In genomic region chr1:212587304-212588136, GRCh38 we compare ENCODE assay signal across 24 cellular contexts. TPM values are rescaled to one million over a fixed set of nuclear protein-coding genes. Genes with fewer than 3 reads are reported as not detected.
DNase-seq lines count a peak whose midpoint lies in the region; FAIRE-seq and TF ChIP-seq lines count a peak whose summit lies in the region.
"Had no signal": no experiment of that assay in that cellular context is flagged by ENCODE, and none has a peak within 500 bp of the region (broad histone marks: within the 10 kb centered on the region; RNA-seq: fewer than 3 reads in every experiment).

No MANE protein-coding gene starts in this region.

- H3K9ac ChIP-seq in OCI-LY3 (ENCODE audit: low read length): peak overlapping the region; percentile 85
- no peak overlapping the region for H3K9ac ChIP-seq in mesenchymal stem cell (ENCODE audit: low read length)
- H3K9ac ChIP-seq: BLaER1 treated with 17β-estradiol and CSF1 and Interleukin-3, amounts not matched to agents 10 nM and 100 nM had no signal

- no peak overlapping the region for H3K4ac ChIP-seq in mesenchymal stem cell (ENCODE audit: low read depth in 1 of 2, low read length in 2 of 2)

- H3K27me3 ChIP-seq in OCI-LY3 (ENCODE audit: low read depth, low read length): no peaks in the 10 kb centered on the region
- H3K27me3 ChIP-seq in mesenchymal stem cell (ENCODE audit: control insufficient read depth in 1 of 2, insufficient read depth in 1 of 2, low read length in 2 of 2): peaks cover 0 to 44% of the 10 kb centered on the region in 2 experiments
- H3K27me3 ChIP-seq: BLaER1 treated with 17β-estradiol and CSF1 and Interleukin-3, amounts not matched to agents 10 nM and 100 nM had no signal

- H3K4me2 ChIP-seq in OCI-LY3 (ENCODE audit: low read length): peak overlapping the region; percentile 81
- no peak overlapping the region for H3K4me2 ChIP-seq in mesenchymal stem cell (ENCODE audit: low read length, poor library complexity, severe bottlenecking)

- H3K36me3 ChIP-seq in OCI-LY3 (replicated peaks; ENCODE audit: low read depth, low read length) (no peaks in the 10 kb centered on the region), mesenchymal stem cell (ENCODE audit: control insufficient read depth in 1 of 2, insufficient read depth in 2 of 2, low read depth in 1 of 2, low read length in 2 of 2) (no peaks in the 10 kb centered on the region)
- H3K36me3 ChIP-seq: ascending aorta; BLaER1 treated with 17β-estradiol and CSF1 and Interleukin-3, amounts not matched to agents 10 nM and 100 nM; tibial nerve had no signal

- H3K18ac ChIP-seq in mesenchymal stem cell (ENCODE audit: low read depth in 1 of 2, low read length in 2 of 2): no peak overlapping the region

- no peak overlapping the region for H4K91ac ChIP-seq in mesenchymal stem cell (ENCODE audit: low read length)

- H4K8ac ChIP-seq in mesenchymal stem cell (ENCODE audit: low read length): no peak overlapping the region

- H3K9me3 ChIP-seq in OCI-LY3 (ENCODE audit: insufficient read depth, low read length): no peaks in the 10 kb centered on the region
- no peaks in the 10 kb centered on the region for H3K9me3 ChIP-seq in mesenchymal stem cell (ENCODE audit: control insufficient read depth, low read length)
- H3K9me3 ChIP-seq: ascending aorta; BLaER1 treated with 17β-estradiol and CSF1 and Interleukin-3, amounts not matched to agents 10 nM and 100 nM; tibial nerve had no signal

- H2BK12ac ChIP-seq in mesenchymal stem cell (ENCODE audit: low read length in 2 of 2): no peak overlapping the region

- H3K79me2 ChIP-seq in OCI-LY3 (ENCODE audit: low read length): no peaks in the 10 kb centered on the region

- no peak for FAIRE-seq in frontal cortex (lab: Jason Lieb, UNC)
- FAIRE-seq: A204.1, TTC549 had no signal

- DNase-seq in CD1c-positive myeloid dendritic cell (ENCODE audit: extremely low spot score) (peak; percentile 84), cardiac fibroblast (ENCODE audit: low read depth in 2 of 2) (peak; percentile 68 to 73), non-pigmented ciliary epithelial cell (ENCODE audit: low read depth) (peak; percentile 90), dermis blood vessel endothelial cell (no peak), AG08396 (ENCODE audit: low spot score) (no peak), mesenchymal stem cell (no peak), frontal cortex (ENCODE audit: low spot score in 2 of 2) (no peak)
- DNase-seq: activated CD4-positive, alpha-beta T cell treated with anti-CD3 and anti-CD28 coated beads for 36 hours; activated CD8-positive, alpha-beta memory T cell treated with anti-CD3 and anti-CD28 coated beads for 24 hours; activated T-cell treated with anti-CD3 and anti-CD28 coated beads, Interleukin-2, amount 50 U/mL, for 72 hours; cerebellar nuclear complex; effector CD8-positive, alpha-beta T cell; kidney glomerular epithelial cell; NCI-H1694 treated with DMSO at 0.1 percent for 48 hours; NCI-H748 treated with DMSO at 0.1 percent for 48 hours; SHP77 treated with DMSO at 0.1 percent for 48 hours; stimulated activated CD4-positive, alpha-beta T cell treated with anti-CD3 and anti-CD28 coated beads, Interleukin-4, amount 100 ng/mL, for 4 hours; T-helper 1 cell had no signal

- H4K20me1 ChIP-seq in OCI-LY3 (ENCODE audit: insufficient read depth, low read length): no peaks in the 10 kb centered on the region
- H4K20me1 ChIP-seq: BLaER1 treated with 17β-estradiol and CSF1 and Interleukin-3, amounts not matched to agents 10 nM and 100 nM had no signal

- TF ChIP-seq CTCF in OCI-LY3 (IDR thresholded peaks at IDR 0.05; ENCODE audit: low read depth, low read length) (no peak), cardiac fibroblast (IDR thresholded peaks at IDR 0.05; ENCODE audit: low read depth, low read length) (no peak)

- peaks cover 87% of the 10 kb centered on the region for H3K4me1 ChIP-seq in OCI-LY3 (ENCODE audit: low read length)
- no peaks in the 10 kb centered on the region for H3K4me1 ChIP-seq in mesenchymal stem cell (ENCODE audit: control insufficient read depth, insufficient read depth, low read depth, low read length)
- H3K4me1 ChIP-seq: ascending aorta had no signal

- H3K23ac ChIP-seq in mesenchymal stem cell (ENCODE audit: low read length in 2 of 2): no peak overlapping the region

- H2AK5ac ChIP-seq in mesenchymal stem cell (ENCODE audit: low read length, severe bottlenecking): no peak overlapping the region

- no peak overlapping the region for H3K14ac ChIP-seq in mesenchymal stem cell (ENCODE audit: low read length in 2 of 2)

- no peak overlapping the region for H2BK15ac ChIP-seq in mesenchymal stem cell (ENCODE audit: low read depth, poor library complexity, severe bottlenecking)

- no peak overlapping the region for H2BK5ac ChIP-seq in mesenchymal stem cell (ENCODE audit: low read depth, low read length, poor library complexity, severe bottlenecking)

- WGBS in mesenchymal stem cell: 60% methylated on average over 9 of the region's 11 CpGs

- H2AFZ ChIP-seq in OCI-LY3 (ENCODE audit: low read depth, low read length): peak overlapping the region; percentile 61
- H2AFZ ChIP-seq in mesenchymal stem cell (ENCODE audit: low read depth, low read length): no peak overlapping the region

- H3K27ac ChIP-seq in OCI-LY3 (ENCODE audit: low read length) (peak overlapping the region; percentile 92), mesenchymal stem cell (ENCODE audit: low read length, poor library complexity, severe bottlenecking) (no peak overlapping the region)
- H3K27ac ChIP-seq: ascending aorta; BLaER1 treated with 17β-estradiol and CSF1 and Interleukin-3, amounts not matched to agents 10 nM and 100 nM had no signal

- no peak overlapping the region for H2BK120ac ChIP-seq in mesenchymal stem cell (ENCODE audit: low read depth, low read length)

- H3K4me3 ChIP-seq in OCI-LY3 (ENCODE audit: low read length) (peak overlapping the region; percentile 71), cardiac fibroblast (replicated peaks in 1 of 2; ENCODE audit: low read depth in 2 of 2, low read length in 2 of 2) (no peak overlapping the region), mesenchymal stem cell (ENCODE audit: insufficient read depth in 1 of 2, low read depth in 1 of 2, low read length in 2 of 2) (no peak overlapping the region)
- H3K4me3 ChIP-seq: ascending aorta; BLaER1 treated with 17β-estradiol and CSF1 and Interleukin-3, amounts not matched to agents 10 nM and 100 nM; tibial nerve had no signal

- H3K79me1 ChIP-seq in mesenchymal stem cell (replicated peaks; ENCODE audit: low read length, poor library complexity, severe bottlenecking): no peaks in the 10 kb centered on the region

RNA-seq across cellular contexts. Expression of gene ATF3, which starts 21.0 kb away (rescaled TPM):
- total RNA-seq in dermis blood vessel endothelial cell: 1.4 and 6.0 TPM in 2 replicates
- polyA plus RNA-seq in mesenchymal stem cell (2013, experiment 1 of 2): 11.5 TPM
- polyA plus RNA-seq in mesenchymal stem cell (2013, experiment 2 of 2): 9.7 TPM
- 1.6 TPM for total RNA-seq in frontal cortex

Comparison
In these comparisons a context has a peak if more than half of its experiments do, and no peak if none do; other contexts are left out.
1. DNase-seq: peak in CD1c-positive myeloid dendritic cell (single experiment), cardiac fibroblast (2 of 2) and non-pigmented ciliary epithelial cell (single experiment); none in dermis blood vessel endothelial cell (single experiment), AG08396 (single experiment), mesenchymal stem cell (single experiment) and frontal cortex (0 of 2).